In genomic region chr11:107218123-107219084, GRCh38 we compare ENCODE assay signal across 13 cellular contexts.
DNase-seq lines count a peak whose midpoint lies in the region; ATAC-seq, FAIRE-seq and TF ChIP-seq lines count a peak whose summit lies in the region.
"Had no signal": no experiment of that assay in that cellular context is flagged by ENCODE, and none has a peak within 500 bp of the region (broad histone marks: within the 10 kb centered on the region; RNA-seq: fewer than 3 reads in every experiment).

No MANE protein-coding gene starts in this region.

- H3K27ac ChIP-seq in astrocyte (ENCODE audit: low read depth, low read length): no peak overlapping the region
- H3K27ac ChIP-seq in neural progenitor cell: no peak overlapping the region
- no peak overlapping the region for H3K27ac ChIP-seq in upper lobe of left lung
- H3K27ac ChIP-seq in thyroid gland: no peak overlapping the region

- H3K27me3 ChIP-seq in astrocyte (ENCODE audit: insufficient read depth, low read length): no peaks in the 10 kb centered on the region
- no peaks in the 10 kb centered on the region for H3K27me3 ChIP-seq in neural progenitor cell
- H3K27me3 ChIP-seq in upper lobe of left lung: no peaks in the 10 kb centered on the region
- H3K27me3 ChIP-seq in thyroid gland: no peaks in the 10 kb centered on the region

- H3K4me3 Mint-ChIP-seq in astrocyte (ENCODE audit: unreplicated experiment): no peak overlapping the region
- H3K4me3 Mint-ChIP-seq in neural progenitor cell: no peak overlapping the region
- H3K4me3 Mint-ChIP-seq: T-cell had no signal

- TF ChIP-seq CTCF in astrocyte (IDR thresholded peaks at IDR 0.05; ENCODE audit: insufficient read depth, low read depth, low read length) (no peak), neural progenitor cell (IDR thresholded peaks at IDR 0.05) (no peak), upper lobe of left lung (IDR thresholded peaks at IDR 0.05) (no peak), thyroid gland (IDR thresholded peaks at IDR 0.05) (no peak)

- H3K27ac Mint-ChIP-seq in astrocyte (ENCODE audit: unreplicated experiment) (no peak overlapping the region), neural progenitor cell (peak overlapping the region; percentile 22)
- H3K27ac Mint-ChIP-seq: CD4-positive, CD25-positive, alpha-beta regulatory T cell; T-cell had no signal

- WGBS in upper lobe of left lung, 2 donors: 36 to 43% methylated on average over 10 of the region's 10 CpGs
- 40 to 54% methylated on average over 10 of the region's 10 CpGs for WGBS in thyroid gland, 2 donors

- H3K4me2 ChIP-seq in astrocyte (ENCODE audit: low read length) (peak overlapping the region; percentile 7), neural progenitor cell (no peak overlapping the region)

- no peak for FAIRE-seq in astrocyte (lab: Jason Lieb, UNC)

- intact Hi-C loops in thyroid gland (cut with DNase I): no loop called here

- TF ChIP-seq POLR2A in upper lobe of left lung (IDR thresholded peaks at IDR 0.05) (no peak), thyroid gland (IDR thresholded peaks at IDR 0.05) (no peak)

- H3K9me3 ChIP-seq in astrocyte (ENCODE audit: insufficient read depth, low read depth, low read length): no peaks in the 10 kb centered on the region
- H3K9me3 ChIP-seq in neural progenitor cell (ENCODE audit: low read depth): no peaks in the 10 kb centered on the region
- H3K9me3 ChIP-seq in upper lobe of left lung: no peaks in the 10 kb centered on the region
- H3K9me3 ChIP-seq in thyroid gland: no peaks in the 10 kb centered on the region

- H3K9ac ChIP-seq in astrocyte (ENCODE audit: low read length): no peak overlapping the region
- no peak overlapping the region for H3K9ac ChIP-seq in neural progenitor cell

- H3K36me3 ChIP-seq in astrocyte (ENCODE audit: insufficient read depth, low read length) (no peaks in the 10 kb centered on the region), neural progenitor cell (no peaks in the 10 kb centered on the region), upper lobe of left lung (no peaks in the 10 kb centered on the region), thyroid gland (no peaks in the 10 kb centered on the region)

- no peaks in the 10 kb centered on the region for H4K20me1 ChIP-seq in astrocyte (ENCODE audit: insufficient read depth, low read length)
- no peaks in the 10 kb centered on the region for H4K20me1 ChIP-seq in neural progenitor cell (ENCODE audit: low read depth)

- H3K36me3 Mint-ChIP-seq in astrocyte (ENCODE audit: low read depth, unreplicated experiment) (no peaks in the 10 kb centered on the region), neural progenitor cell (no peaks in the 10 kb centered on the region)
- H3K36me3 Mint-ChIP-seq: CD4-positive, CD25-positive, alpha-beta regulatory T cell had no signal

- H3F3A ChIP-seq in neural progenitor cell (ENCODE audit: low read depth): no peaks in the 10 kb centered on the region

- no peak for TF ChIP-seq EP300 in upper lobe of left lung (IDR thresholded peaks at IDR 0.05)

- no peak overlapping the region for H3K4me3 ChIP-seq in astrocyte (ENCODE audit: insufficient read depth, low read depth, low read length)
- no peak overlapping the region for H3K4me3 ChIP-seq in neural progenitor cell
- no peak overlapping the region for H3K4me3 ChIP-seq in upper lobe of left lung
- no peak overlapping the region for H3K4me3 ChIP-seq in thyroid gland (replicated peaks in 1 of 3)

- H3K4me1 ChIP-seq in astrocyte (ENCODE audit: insufficient read depth, low read length) (no peaks in the 10 kb centered on the region), neural progenitor cell (peaks cover 9% of the 10 kb centered on the region), upper lobe of left lung (no peaks in the 10 kb centered on the region), thyroid gland (no peaks in the 10 kb centered on the region)

- H3K79me2 ChIP-seq in astrocyte (ENCODE audit: insufficient read depth, low read length) (no peaks in the 10 kb centered on the region), neural progenitor cell (ENCODE audit: low read depth) (no peaks in the 10 kb centered on the region)

- H3K9me3 Mint-ChIP-seq in astrocyte (ENCODE audit: unreplicated experiment) (no peaks in the 10 kb centered on the region), neural progenitor cell (no peaks in the 10 kb centered on the region)
- H3K9me3 Mint-ChIP-seq: T-cell had no signal

- H3K4me1 Mint-ChIP-seq in astrocyte (ENCODE audit: low read depth, unreplicated experiment) (no peaks in the 10 kb centered on the region), neural progenitor cell (peaks cover 11% of the 10 kb centered on the region)
- H3K4me1 Mint-ChIP-seq: CD4-positive, CD25-positive, alpha-beta regulatory T cell; T-cell had no signal

- peak; percentile 10 to 28 for DNase-seq in NCI-H526 (lab: John Stamatoyannopoulos, UW)
- no peak for DNase-seq in NCI-H526 treated with DMSO at 0.1 percent for 48 hours (lab: John Stamatoyannopoulos, UW)
- peak; percentile 13 for DNase-seq in HEK293T (ENCODE audit: extremely low spot score)
- no peak for DNase-seq in astrocyte (ENCODE audit: low read depth)
- DNase-seq in neural progenitor cell (ENCODE audit: low spot score): peak; percentile 33
- no peak for DNase-seq in upper lobe of left lung
- no peak for DNase-seq in thyroid gland
- DNase-seq: AML-193; CD4-positive, CD25-positive, alpha-beta regulatory T cell; IMR-90; NCI-H446; T-cell had no signal

- H3K27me3 Mint-ChIP-seq in astrocyte (ENCODE audit: low read depth, unreplicated experiment) (no peaks in the 10 kb centered on the region), neural progenitor cell (ENCODE audit: insufficient read depth, low read depth) (no peaks in the 10 kb centered on the region)
- H3K27me3 Mint-ChIP-seq: CD4-positive, CD25-positive, alpha-beta regulatory T cell; T-cell had no signal

- H2AFZ ChIP-seq in astrocyte (ENCODE audit: low read depth, low read length): no peak overlapping the region
- no peak overlapping the region for H2AFZ ChIP-seq in neural progenitor cell (replicated peaks)

- CTCF ChIA-PET in HEK293T (lab: Yijun Ruan, JAX): no interaction called here

- ATAC-seq in HG02678 (IDR thresholded peaks at IDR 0.05; ENCODE audit: unreplicated experiment) (no peak), upper lobe of left lung (ENCODE audit: low FRiP score in 2 of 2) (no peak)
- ATAC-seq: T-cell had no signal

- POLR2A ChIA-PET in HEK293T (lab: Yijun Ruan, JAX): interaction anchor here (1.2 kb wide), 1 partner anchor 239 kb away, joined by 3 read pairs; the partner anchor contains the start of gene CWF19L2

TF ChIP-seq in HEK293T, 16 proteins besides CTCF, POLR2A, EP300 and RAD21:
- TF ChIP-seq CTBP1 (IDR thresholded peaks at IDR 0.05; ENCODE audit: borderline replicate concordance): no peak
- TF ChIP-seq FOXK2 (IDR thresholded peaks at IDR 0.05): no peak
- no peak for TF ChIP-seq NFRKB (IDR thresholded peaks at IDR 0.05)
- no peak for TF ChIP-seq SP1 (IDR thresholded peaks at IDR 0.05)

Comparison
In these comparisons a context has a peak if more than half of its experiments do, and no peak if none do; other contexts are left out.
1. DNase-seq: peak in NCI-H526 (2 of 2), HEK293T (single experiment) and neural progenitor cell (single experiment); none in NCI-H526 treated with DMSO at 0.1 percent for 48 hours (single experiment), astrocyte (single experiment), upper lobe of left lung (0 of 2) and thyroid gland (0 of 2).